In the genomic region with DNA sequence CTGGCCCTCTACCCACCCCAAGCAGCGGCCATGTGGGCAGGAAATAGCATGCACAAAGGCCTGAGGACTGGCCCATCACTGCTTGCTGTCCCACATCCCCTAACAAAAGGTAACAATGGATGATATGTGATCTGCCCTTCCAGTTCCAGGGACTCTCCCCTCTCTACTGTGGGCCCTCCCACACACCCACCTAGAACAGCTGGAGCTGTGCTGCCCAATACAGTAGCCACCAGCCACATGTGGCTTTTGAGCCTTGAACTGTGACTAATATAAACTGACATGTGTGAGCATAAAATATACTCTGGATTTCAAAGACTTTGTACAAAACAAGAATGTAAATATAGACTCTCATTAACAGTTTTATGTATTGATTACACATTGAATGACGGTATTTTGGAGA, we compare ENCODE assay signal across 20 cellular contexts.
DNase-seq lines count a peak whose midpoint lies in the region; ATAC-seq and TF ChIP-seq lines count a peak whose summit lies in the region.
"Had no signal": no experiment of that assay in that cellular context is flagged by ENCODE, and none has a peak within 500 bp of the region (broad histone marks: within the 10 kb centered on the region; RNA-seq: fewer than 3 reads in every experiment).

No MANE protein-coding gene starts in this region.

- H3K27ac ChIP-seq in RWPE2 (ENCODE audit: poor library complexity, severe bottlenecking): no peak overlapping the region

- H3K4me1 Mint-ChIP-seq in activated CD8-positive, alpha-beta T cell treated with anti-CD3 and anti-CD28 coated beads for 36 hours (ENCODE audit: low read depth): peaks cover 4% of the 10 kb centered on the region
- H3K4me1 Mint-ChIP-seq in activated CD8-positive, alpha-beta T cell treated with anti-CD3 and anti-CD28 coated beads, Interleukin-2, amount 10 ng/mL, durations not matched to agents 7 days and 5 days (ENCODE audit: low read depth): peaks cover 2% of the 10 kb centered on the region
- peaks cover 12% of the 10 kb centered on the region for H3K4me1 Mint-ChIP-seq in stimulated activated naive CD8-positive, alpha-beta T cell treated with anti-CD3 and anti-CD28 coated beads, Interleukin-15, amount 100 ng/mL, for 72 hours
- no peaks in the 10 kb centered on the region for H3K4me1 Mint-ChIP-seq in natural killer cell
- H3K4me1 Mint-ChIP-seq: CD14-positive monocyte had no signal

- H3K36me3 ChIP-seq in RWPE2 (ENCODE audit: low read depth): no peaks in the 10 kb centered on the region
- H3K36me3 ChIP-seq: HAP-1 had no signal

- H3K9me3 Mint-ChIP-seq in activated CD8-positive, alpha-beta T cell treated with anti-CD3 and anti-CD28 coated beads for 36 hours: no peaks in the 10 kb centered on the region
- no peaks in the 10 kb centered on the region for H3K9me3 Mint-ChIP-seq in activated CD8-positive, alpha-beta T cell treated with anti-CD3 and anti-CD28 coated beads, Interleukin-2, amount 10 ng/mL, durations not matched to agents 7 days and 5 days (ENCODE audit: insufficient read depth)
- no peaks in the 10 kb centered on the region for H3K9me3 Mint-ChIP-seq in stimulated activated naive CD8-positive, alpha-beta T cell treated with anti-CD3 and anti-CD28 coated beads, Interleukin-15, amount 100 ng/mL, for 72 hours
- H3K9me3 Mint-ChIP-seq in natural killer cell: no peaks in the 10 kb centered on the region

- H3K4me3 Mint-ChIP-seq in activated CD8-positive, alpha-beta T cell treated with anti-CD3 and anti-CD28 coated beads for 36 hours: no peak overlapping the region
- no peak overlapping the region for H3K4me3 Mint-ChIP-seq in activated CD8-positive, alpha-beta T cell treated with anti-CD3 and anti-CD28 coated beads, Interleukin-2, amount 10 ng/mL, durations not matched to agents 7 days and 5 days
- no peak overlapping the region for H3K4me3 Mint-ChIP-seq in stimulated activated naive CD8-positive, alpha-beta T cell treated with anti-CD3 and anti-CD28 coated beads, Interleukin-15, amount 100 ng/mL, for 72 hours
- no peak overlapping the region for H3K4me3 Mint-ChIP-seq in natural killer cell
- H3K4me3 Mint-ChIP-seq: CD14-positive monocyte had no signal

- no peaks in the 10 kb centered on the region for H3K9me3 ChIP-seq in RWPE2 (ENCODE audit: severe bottlenecking)
- H3K9me3 ChIP-seq: HAP-1 had no signal

- TF ChIP-seq CTCF in activated CD8-positive, alpha-beta T cell treated with anti-CD3 and anti-CD28 coated beads for 36 hours (IDR thresholded peaks at IDR 0.05): no peak
- TF ChIP-seq CTCF in RWPE2 (IDR thresholded peaks at IDR 0.05; ENCODE audit: poor library complexity, severe bottlenecking) (no peak), natural killer cell (IDR thresholded peaks at IDR 0.05) (no peak)

- no peaks in the 10 kb centered on the region for H3K4me1 ChIP-seq in RWPE2 (ENCODE audit: insufficient read depth, poor library complexity, severe bottlenecking)
- H3K4me1 ChIP-seq: HAP-1 had no signal

- CTCF ChIA-PET in activated CD8-positive, alpha-beta T cell treated with anti-CD3 and anti-CD28 coated beads for 36 hours (lab: Charles Lee): no interaction called here
- CTCF ChIA-PET in activated CD8-positive, alpha-beta T cell treated with anti-CD3 and anti-CD28 coated beads, Interleukin-2, amount 10 ng/mL, durations not matched to agents 7 days and 5 days (lab: Charles Lee): no interaction called here

- H3K27me3 Mint-ChIP-seq in activated CD8-positive, alpha-beta T cell treated with anti-CD3 and anti-CD28 coated beads for 36 hours: peaks cover 2% of the 10 kb centered on the region
- H3K27me3 Mint-ChIP-seq in activated CD8-positive, alpha-beta T cell treated with anti-CD3 and anti-CD28 coated beads, Interleukin-2, amount 10 ng/mL, durations not matched to agents 7 days and 5 days (ENCODE audit: low read depth): peaks cover 5% of the 10 kb centered on the region
- H3K27me3 Mint-ChIP-seq in stimulated activated naive CD8-positive, alpha-beta T cell treated with anti-CD3 and anti-CD28 coated beads, Interleukin-15, amount 100 ng/mL, for 72 hours: no peaks in the 10 kb centered on the region
- H3K27me3 Mint-ChIP-seq in natural killer cell (ENCODE audit: low read depth in 2 of 2): peaks cover 3 to 6% of the 10 kb centered on the region in 2 donors

- POLR2A ChIA-PET in activated CD8-positive, alpha-beta T cell treated with anti-CD3 and anti-CD28 coated beads for 36 hours (lab: Charles Lee): no interaction called here
- POLR2A ChIA-PET in activated CD8-positive, alpha-beta T cell treated with anti-CD3 and anti-CD28 coated beads, Interleukin-2, amount 10 ng/mL, durations not matched to agents 7 days and 5 days (lab: Charles Lee): no interaction called here

- H3K36me3 Mint-ChIP-seq in activated CD8-positive, alpha-beta T cell treated with anti-CD3 and anti-CD28 coated beads for 36 hours (ENCODE audit: low read depth): no peaks in the 10 kb centered on the region
- no peaks in the 10 kb centered on the region for H3K36me3 Mint-ChIP-seq in activated CD8-positive, alpha-beta T cell treated with anti-CD3 and anti-CD28 coated beads, Interleukin-2, amount 10 ng/mL, durations not matched to agents 7 days and 5 days (ENCODE audit: low read depth)
- H3K36me3 Mint-ChIP-seq in natural killer cell: no peaks in the 10 kb centered on the region
- H3K36me3 Mint-ChIP-seq: CD14-positive monocyte had no signal

- ATAC-seq in activated CD8-positive, alpha-beta T cell treated with anti-CD3 and anti-CD28 coated beads for 36 hours: peak; percentile 60
- ATAC-seq in activated CD8-positive, alpha-beta T cell treated with anti-CD3 and anti-CD28 coated beads, Interleukin-2, amount 10 ng/mL, durations not matched to agents 7 days and 5 days: no peak
- ATAC-seq in RWPE2 (ENCODE audit: low read depth) (no peak), GM21576 (IDR thresholded peaks at IDR 0.05; ENCODE audit: unreplicated experiment) (no peak), natural killer cell (no peak)
- ATAC-seq in stimulated activated naive CD8-positive, alpha-beta T cell treated with anti-CD3 and anti-CD28 coated beads, Interleukin-15, amount 100 ng/mL, for 72 hours: peak; percentile 65

- peak; percentile 42 for DNase-seq in activated CD8-positive, alpha-beta T cell treated with anti-CD3 and anti-CD28 coated beads for 36 hours
- DNase-seq in activated CD8-positive, alpha-beta T cell treated with anti-CD3 and anti-CD28 coated beads, Interleukin-2, amount 10 ng/mL, durations not matched to agents 7 days and 5 days: no peak
- peak; percentile 29 for DNase-seq in RWPE2 (ENCODE audit: low spot score)
- peak; percentile 53 for DNase-seq in left kidney (ENCODE audit: low read depth, low spot score)
- DNase-seq in stimulated activated naive CD8-positive, alpha-beta T cell treated with anti-CD3 and anti-CD28 coated beads, Interleukin-15, amount 100 ng/mL, for 72 hours: no peak
- no peak for DNase-seq in NAMALWA (ENCODE audit: low spot score)
- no peak for DNase-seq in natural killer cell
- DNase-seq: AML-193; DMS53; GDM1; KG1; NCI-H1105 treated with DMSO at 0.1 percent for 48 hours; NCI-H2081; NCI-H345; NCI-H524; NCI-H774; NK-92 treated with Interleukin-12 subunit alpha and Interleukin-12 subunit beta, amount 100 ng/mL, for 24 hours had no signal

- no peak overlapping the region for H3K4me3 ChIP-seq in RWPE2 (ENCODE audit: severe bottlenecking)
- H3K4me3 ChIP-seq: HAP-1 had no signal

- H3K27ac Mint-ChIP-seq in activated CD8-positive, alpha-beta T cell treated with anti-CD3 and anti-CD28 coated beads for 36 hours: no peak overlapping the region
- no peak overlapping the region for H3K27ac Mint-ChIP-seq in activated CD8-positive, alpha-beta T cell treated with anti-CD3 and anti-CD28 coated beads, Interleukin-2, amount 10 ng/mL, durations not matched to agents 7 days and 5 days
- H3K27ac Mint-ChIP-seq in stimulated activated naive CD8-positive, alpha-beta T cell treated with anti-CD3 and anti-CD28 coated beads, Interleukin-15, amount 100 ng/mL, for 72 hours: no peak overlapping the region
- no peak overlapping the region for H3K27ac Mint-ChIP-seq in natural killer cell
- H3K27ac Mint-ChIP-seq: CD14-positive monocyte had no signal

- intact Hi-C loops in activated CD8-positive, alpha-beta T cell treated with anti-CD3 and anti-CD28 coated beads for 36 hours (cut with micrococcal nuclease): no loop called here
- intact Hi-C loops in natural killer cell (cut with micrococcal nuclease): no loop called here

- H3K27me3 ChIP-seq in RWPE2 (ENCODE audit: insufficient read depth, poor library complexity, severe bottlenecking): no peaks in the 10 kb centered on the region

Comparison
In these comparisons a context has a peak if more than half of its experiments do, and no peak if none do; other contexts are left out.
1. ATAC-seq: peak in activated CD8-positive, alpha-beta T cell treated with anti-CD3 and anti-CD28 coated beads for 36 hours (single experiment) and stimulated activated naive CD8-positive, alpha-beta T cell treated with anti-CD3 and anti-CD28 coated beads, Interleukin-15, amount 100 ng/mL, for 72 hours (single experiment); none in activated CD8-positive, alpha-beta T cell treated with anti-CD3 and anti-CD28 coated beads, Interleukin-2, amount 10 ng/mL, durations not matched to agents 7 days and 5 days (single experiment), RWPE2 (single experiment), GM21576 (single experiment) and natural killer cell (0 of 3).
2. DNase-seq: peak in activated CD8-positive, alpha-beta T cell treated with anti-CD3 and anti-CD28 coated beads for 36 hours (single experiment), RWPE2 (single experiment) and left kidney (single experiment); none in activated CD8-positive, alpha-beta T cell treated with anti-CD3 and anti-CD28 coated beads, Interleukin-2, amount 10 ng/mL, durations not matched to agents 7 days and 5 days (single experiment), stimulated activated naive CD8-positive, alpha-beta T cell treated with anti-CD3 and anti-CD28 coated beads, Interleukin-15, amount 100 ng/mL, for 72 hours (0 of 2), NAMALWA (single experiment) and natural killer cell (single experiment).